1 cellular context compared by ENCODE assay signal in the genomic region with DNA sequence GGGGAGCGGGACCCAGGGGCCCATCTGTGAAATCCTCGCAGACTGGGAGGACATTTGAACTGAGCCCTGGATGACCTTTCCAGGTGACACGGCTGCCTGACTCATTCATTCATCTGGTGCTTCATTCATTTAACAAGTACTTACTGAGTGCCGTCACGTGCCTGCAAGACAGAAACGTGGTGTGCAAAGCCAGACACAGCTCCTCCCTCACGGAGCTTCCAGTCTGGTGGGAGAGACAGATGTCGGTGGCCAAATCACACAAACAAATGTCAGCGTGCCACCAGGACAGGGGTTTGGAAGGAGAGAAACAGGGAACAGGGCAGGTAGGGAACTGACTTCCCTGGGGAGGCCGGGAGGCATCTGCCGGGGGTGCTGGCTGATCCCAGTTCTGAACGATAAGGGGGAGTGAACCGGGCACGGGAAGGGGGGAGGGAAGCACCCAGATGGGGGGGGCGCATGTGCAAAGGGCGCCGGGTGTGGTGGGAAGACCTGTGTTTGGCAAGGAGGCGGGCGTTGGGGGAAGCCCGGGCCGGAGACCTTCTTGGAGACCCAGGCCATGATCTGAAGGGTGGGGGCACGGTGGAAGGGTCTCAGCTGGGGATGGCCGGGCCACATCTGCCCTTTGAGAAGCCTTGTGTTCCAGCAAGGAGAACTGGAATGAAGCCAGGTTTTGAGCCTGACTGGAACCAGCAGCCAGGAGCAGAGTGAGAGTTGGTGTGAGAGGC.
A peak's percentile ranks its signal among the peaks of the same experiment; 100 is the strongest.
TF ChIP-seq lines count a peak whose summit lies in the region.

No MANE protein-coding gene starts in this region.

TF ChIP-seq in IMR-90, 13 proteins besides CTCF, POLR2A, EP300 and RAD21 (continued from another document):
- no peak for TF ChIP-seq MXI1 (IDR thresholded peaks at IDR 0.05; ENCODE audit: borderline replicate concordance, low read depth, low read length)
- peak; percentile 36; the same call in 1 of the 2 replicates for TF ChIP-seq FOS (IDR thresholded peaks at IDR 0.05; ENCODE audit: low read depth, low read length)
- no peak for TF ChIP-seq MAFK (IDR thresholded peaks at IDR 0.05; ENCODE audit: low read depth, low read length)
- peak; percentile 95 for TF ChIP-seq BHLHE40 (IDR thresholded peaks at IDR 0.05; ENCODE audit: low read depth, low read length)
- no peak for TF ChIP-seq SMC3 (IDR thresholded peaks at IDR 0.05; ENCODE audit: low read depth, low read length)
- TF ChIP-seq NFE2L2 (IDR thresholded peaks at IDR 0.05; ENCODE audit: low read depth, low read length): no peak
- TF ChIP-seq RFX5 (IDR thresholded peaks at IDR 0.05; ENCODE audit: low read depth, low read length): no peak
- TF ChIP-seq CHD1 (IDR thresholded peaks at IDR 0.05; ENCODE audit: low read depth, low read length): no peak
- 0 out of 2 replicates have a peak, but pooled peaks have one; percentile 5 for TF ChIP-seq MAZ (IDR thresholded peaks at IDR 0.05; ENCODE audit: borderline replicate concordance, low read depth, low read length)
- no peak for TF ChIP-seq RCOR1 (IDR thresholded peaks at IDR 0.05; ENCODE audit: insufficient replicate concordance, low read length)
- TF ChIP-seq, protein P1, sequence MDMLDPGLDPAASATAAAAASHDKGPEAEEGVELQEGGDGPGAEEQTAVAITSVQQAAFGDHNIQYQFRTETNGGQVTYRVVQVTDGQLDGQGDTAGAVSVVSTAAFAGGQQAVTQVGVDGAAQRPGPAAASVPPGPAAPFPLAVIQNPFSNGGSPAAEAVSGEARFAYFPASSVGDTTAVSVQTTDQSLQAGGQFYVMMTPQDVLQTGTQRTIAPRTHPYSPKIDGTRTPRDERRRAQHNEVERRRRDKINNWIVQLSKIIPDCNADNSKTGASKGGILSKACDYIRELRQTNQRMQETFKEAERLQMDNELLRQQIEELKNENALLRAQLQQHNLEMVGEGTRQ (IDR thresholded peaks at IDR 0.05; ENCODE audit: low read depth, low read length): peak; percentile 92
TF ChIP-seq in IMR-90: peak in this region for 4.
